Comparison of ENCODE assay signal across 11 cellular contexts in genomic region chr14:92160619-92161018, GRCh38. TPM values are rescaled to one million over a fixed set of nuclear protein-coding genes. Genes with fewer than 3 reads are reported as not detected.
DNase-seq lines count a peak whose midpoint lies in the region; ATAC-seq and TF ChIP-seq lines count a peak whose summit lies in the region.
"Had no signal": no experiment of that assay in that cellular context is flagged by ENCODE, and none has a peak within 500 bp of the region (broad histone marks: within the 10 kb centered on the region; RNA-seq: fewer than 3 reads in every experiment).

No MANE protein-coding gene starts in this region.

- no peaks in the 10 kb centered on the region for H3K79me2 ChIP-seq in SK-N-SH (ENCODE audit: insufficient read depth)

- peaks cover 0 to 11% (median 7%) of the 10 kb centered on the region in 5 donors for H3K9me3 Mint-ChIP-seq in CD8-positive, alpha-beta memory T cell

- TF ChIP-seq RAD21 in SK-N-SH (IDR thresholded peaks at IDR 0.05; ENCODE audit: low read length) = no peak

- H2AFZ ChIP-seq in SK-N-SH (ENCODE audit: low read depth) = no peak overlapping the region

- H3K27me3 ChIP-seq in SK-N-SH (ENCODE audit: insufficient read depth) (no peaks in the 10 kb centered on the region), skeletal muscle satellite cell (ENCODE audit: control insufficient read depth, insufficient read depth, low read length) (no peaks in the 10 kb centered on the region), SJCRH30 (no peaks in the 10 kb centered on the region)
- no peaks in the 10 kb centered on the region for H3K27me3 ChIP-seq in CD8-positive, alpha-beta memory T cell (ENCODE audit: insufficient read depth, low read length, poor library complexity, severe bottlenecking)

- H3K9ac ChIP-seq in SK-N-SH (no peak overlapping the region), skeletal muscle satellite cell (ENCODE audit: low read depth, low read length) (no peak overlapping the region)

- H3K9me3 ChIP-seq in SK-N-SH (0 out of 2 replicates have a peak, but pooled peaks cover 4% of the 10 kb centered on the region), skeletal muscle satellite cell (replicated peaks; ENCODE audit: low read length) (no peaks in the 10 kb centered on the region), SJCRH30 (replicated peaks) (peaks cover 4% of the 10 kb centered on the region; the same call in 1 of the 2 replicates)
- H3K9me3 ChIP-seq in CD8-positive, alpha-beta memory T cell (ENCODE audit: low read length) = no peaks in the 10 kb centered on the region

- peaks cover 73 to 93% of the 10 kb centered on the region in 2 experiments for H3K36me3 ChIP-seq in SK-N-SH (replicated peaks in 1 of 2; ENCODE audit: control insufficient read depth in 1 of 2, insufficient read depth in 2 of 2, low read length in 1 of 2)
- H3K36me3 ChIP-seq in skeletal muscle satellite cell (ENCODE audit: insufficient read depth, low read length) = peaks cover 82% of the 10 kb centered on the region
- H3K36me3 ChIP-seq in SJCRH30 = peaks cover 90% of the 10 kb centered on the region
- peaks cover 50% of the 10 kb centered on the region for H3K36me3 ChIP-seq in CD8-positive, alpha-beta memory T cell (ENCODE audit: insufficient read depth, low read length)

- no peaks in the 10 kb centered on the region for H3K4me1 Mint-ChIP-seq in CD8-positive, alpha-beta memory T cell

- no peak for DNase-seq in SK-N-SH
- DNase-seq in NOMO-1 treated with DMSO at 0.1 percent for 48 hours (lab: John Stamatoyannopoulos, UW; ENCODE audit: unreplicated experiment) = peak; percentile 46
- DNase-seq in fibroblast of peridontal ligament (ENCODE audit: extremely low read depth) = peak; percentile 90
- DNase-seq in SJCRH30 = no peak
- no peak for DNase-seq in CD8-positive, alpha-beta memory T cell
- DNase-seq: central memory CD4-positive, alpha-beta T cell; GDM1; NCI-H2029 treated with DMSO at 0.1 percent for 48 hours had no signal

- H3K9me2 ChIP-seq in SK-N-SH = no peaks in the 10 kb centered on the region

- no peaks in the 10 kb centered on the region for H3K27me3 Mint-ChIP-seq in CD8-positive, alpha-beta memory T cell

- H3K4me2 ChIP-seq in SK-N-SH (no peak overlapping the region), skeletal muscle satellite cell (ENCODE audit: low read length) (peak overlapping the region; percentile 9)

- H3F3A ChIP-seq in SK-N-SH (replicated peaks; ENCODE audit: insufficient read depth) = peaks cover 9% of the 10 kb centered on the region

- no peak for ATAC-seq in SK-N-SH treated with all-trans-retinoic acid at 6 μM for 48 hours
- no peak for ATAC-seq in HG02885 (IDR thresholded peaks at IDR 0.05; ENCODE audit: poor library complexity, unreplicated experiment)

- CTCF ChIA-PET in SK-N-SH (lab: Yijun Ruan, JAX) = no interaction called here
- CTCF ChIA-PET in CD8-positive, alpha-beta memory T cell (lab: Charles Lee) = no interaction called here

- peaks cover 23 to 92% (median 43%) of the 10 kb centered on the region in 3 donors for H3K36me3 Mint-ChIP-seq in CD8-positive, alpha-beta memory T cell

- H3K4me3 Mint-ChIP-seq in CD8-positive, alpha-beta memory T cell = no peak overlapping the region

- 79% methylated on average over 4 of the region's 4 CpGs for WGBS in SK-N-SH (ENCODE audit: low lambda C conversion rate)

- no peaks in the 10 kb centered on the region for H4K20me1 ChIP-seq in SK-N-SH (ENCODE audit: insufficient read depth)

- TF ChIP-seq EP300 in SK-N-SH (IDR thresholded peaks at IDR 0.05; ENCODE audit: borderline replicate concordance in 1 of 2, low read depth in 1 of 2, low read length in 1 of 2) = no peak

- peak overlapping the region in 3 of 8 donors; percentile 9 to 75 (median 15) for H3K27ac Mint-ChIP-seq in CD8-positive, alpha-beta memory T cell

- no peak overlapping the region for H3K4me3 ChIP-seq in SK-N-SH (ENCODE audit: low read depth in 2 of 2, low read length in 1 of 2)
- H3K4me3 ChIP-seq in skeletal muscle satellite cell (ENCODE audit: low read length) = no peak overlapping the region
- H3K4me3 ChIP-seq in SJCRH30 = no peak overlapping the region
- H3K4me3 ChIP-seq in CD8-positive, alpha-beta memory T cell (ENCODE audit: low read length) = no peak overlapping the region

- POLR2A ChIA-PET in SK-N-SH (lab: Yijun Ruan, JAX) = no interaction called here
- POLR2A ChIA-PET in CD8-positive, alpha-beta memory T cell (lab: Charles Lee) = no interaction called here

- H3K27ac ChIP-seq in SK-N-SH (ENCODE audit: low read depth in 2 of 2, low read length in 1 of 2) (no peak overlapping the region), SJCRH30 (no peak overlapping the region)
- no peak overlapping the region for H3K27ac ChIP-seq in CD8-positive, alpha-beta memory T cell (ENCODE audit: low read depth, low read length)

- H3K4me1 ChIP-seq in SK-N-SH (ENCODE audit: control insufficient read depth in 1 of 2, insufficient read depth in 2 of 2, low read depth in 1 of 2, low read length in 1 of 2) (no peaks in the 10 kb centered on the region), skeletal muscle satellite cell (ENCODE audit: control insufficient read depth, insufficient read depth, low read length) (peaks cover 10% of the 10 kb centered on the region), SJCRH30 (no peaks in the 10 kb centered on the region)
- no peaks in the 10 kb centered on the region for H3K4me1 ChIP-seq in CD8-positive, alpha-beta memory T cell (ENCODE audit: insufficient read depth, low read length)

- TF ChIP-seq CTCF in SK-N-SH (IDR thresholded peaks at IDR 0.05) = no peak

TF ChIP-seq in SK-N-SH treated with all-trans-retinoic acid at 6 μM for 48 hours, 23 proteins besides CTCF, POLR2A, EP300 and RAD21 (continues in another document):
- TF ChIP-seq ISL1 (CRISPR knock-in tag; IDR thresholded peaks at IDR 0.05) = 0 out of 2 replicates have a peak, but pooled peaks have one; percentile 18
- no peak for TF ChIP-seq ESRRG (CRISPR knock-in tag; IDR thresholded peaks at IDR 0.05)
- TF ChIP-seq POU6F1 (CRISPR knock-in tag; IDR thresholded peaks at IDR 0.05; ENCODE audit: borderline replicate concordance, low read depth) = no peak

TF ChIP-seq in SK-N-SH, 30 proteins besides CTCF, POLR2A, EP300 and RAD21 (continues in another document):
- no peak for TF ChIP-seq GABPA (IDR thresholded peaks at IDR 0.05; ENCODE audit: low read depth)
- no peak for TF ChIP-seq POLR2AphosphoS5 (IDR thresholded peaks at IDR 0.05; ENCODE audit: low read depth, low read length)
- TF ChIP-seq FOXJ3 (CRISPR knock-in tag; IDR thresholded peaks at IDR 0.05) = no peak
- TF ChIP-seq FOSL2 (IDR thresholded peaks at IDR 0.05; ENCODE audit: borderline replicate concordance, low read depth) = no peak
- TF ChIP-seq GATA2 (CRISPR knock-in tag; IDR thresholded peaks at IDR 0.05) = no peak
- no peak for TF ChIP-seq FOXM1 (IDR thresholded peaks at IDR 0.05; ENCODE audit: low read depth)
- TF ChIP-seq RCOR1 (IDR thresholded peaks at IDR 0.05; ENCODE audit: low read length) = no peak
- no peak for TF ChIP-seq MEF2A (IDR thresholded peaks at IDR 0.05; ENCODE audit: borderline replicate concordance, low read depth)
- no peak for TF ChIP-seq TAF1 (IDR thresholded peaks at IDR 0.05; ENCODE audit: borderline replicate concordance, low read depth, low read length)
- no peak for TF ChIP-seq REST (IDR thresholded peaks at IDR 0.05; ENCODE audit: low read depth, low read length)

RNA-seq across cellular contexts. Expression of gene CPSF2, which starts 38.9 kb away (rescaled TPM):
- 11.7 and 13.5 TPM in 2 replicates for polyA plus RNA-seq in SK-N-SH (2012; rRNA removed)
- polyA plus RNA-seq in SK-N-SH (2012; cell fraction: cytosol; rRNA removed) = 17.9 and 23.1 TPM in 2 replicates
- polyA plus RNA-seq in SK-N-SH (2012; cell fraction: nucleus; rRNA removed) = 5.7 and 12.0 TPM in 2 replicates
- 41.8 and 46.5 TPM in 2 replicates for total RNA-seq in skeletal muscle satellite cell (2012; rRNA removed)
- total RNA-seq in SJCRH30 (2014; rRNA removed; shearing (Covaris generic)) = 50.7 and 66.6 TPM in 2 replicates
- total RNA-seq in CD8-positive, alpha-beta memory T cell = 100 to 1,000 TPM; 134 to 144 TPM
- 29.5 TPM for polyA plus RNA-seq in CD8-positive, alpha-beta memory T cell

RNA-seq across cellular contexts. Expression of gene NDUFB1, which starts 39.1 kb away (rescaled TPM):
- 298 and 326 TPM in 2 replicates for polyA plus RNA-seq in SK-N-SH (2012; rRNA removed)
- 464 and 654 TPM in 2 replicates for polyA plus RNA-seq in SK-N-SH (2012; cell fraction: cytosol; rRNA removed)
- polyA plus RNA-seq in SK-N-SH (2012; cell fraction: nucleus; rRNA removed) = 99.5 and 105 TPM in 2 replicates
- 170 and 202 TPM in 2 replicates for total RNA-seq in skeletal muscle satellite cell (2012; rRNA removed)
- total RNA-seq in SJCRH30 (2014; rRNA removed; shearing (Covaris generic)) = 250 and 280 TPM in 2 replicates
- 100 to 1,000 TPM; 103 to 112 TPM for total RNA-seq in CD8-positive, alpha-beta memory T cell
- polyA plus RNA-seq in CD8-positive, alpha-beta memory T cell = 317 TPM

RNA-seq across cellular contexts. Expression of gene ATXN3, which starts 54.2 kb away (rescaled TPM):
- 10.2 and 13.0 TPM in 2 replicates for polyA plus RNA-seq in SK-N-SH (2012; rRNA removed)
- 16.7 and 20.0 TPM in 2 replicates for polyA plus RNA-seq in SK-N-SH (2012; cell fraction: cytosol; rRNA removed)
- polyA plus RNA-seq in SK-N-SH (2012; cell fraction: nucleus; rRNA removed) = 9.2 and 12.9 TPM in 2 replicates
- 23.6 and 28.4 TPM in 2 replicates for total RNA-seq in skeletal muscle satellite cell (2012; rRNA removed)
- total RNA-seq in SJCRH30 (2014; rRNA removed; shearing (Covaris generic)) = 22.0 and 26.1 TPM in 2 replicates
- total RNA-seq in CD8-positive, alpha-beta memory T cell = 10 to 100 TPM; 25.1 to 32.5 TPM
- 20.5 TPM for polyA plus RNA-seq in CD8-positive, alpha-beta memory T cell

Comparison
In these comparisons a context has a peak if more than half of its experiments do, and no peak if none do; other contexts are left out.
1. DNase-seq: peak in NOMO-1 treated with DMSO at 0.1 percent for 48 hours (single experiment) and fibroblast of peridontal ligament (single experiment); none in SK-N-SH (single experiment), SJCRH30 (0 of 2) and CD8-positive, alpha-beta memory T cell (0 of 5).